10 cellular contexts compared by ENCODE assay signal in the genomic region with DNA sequence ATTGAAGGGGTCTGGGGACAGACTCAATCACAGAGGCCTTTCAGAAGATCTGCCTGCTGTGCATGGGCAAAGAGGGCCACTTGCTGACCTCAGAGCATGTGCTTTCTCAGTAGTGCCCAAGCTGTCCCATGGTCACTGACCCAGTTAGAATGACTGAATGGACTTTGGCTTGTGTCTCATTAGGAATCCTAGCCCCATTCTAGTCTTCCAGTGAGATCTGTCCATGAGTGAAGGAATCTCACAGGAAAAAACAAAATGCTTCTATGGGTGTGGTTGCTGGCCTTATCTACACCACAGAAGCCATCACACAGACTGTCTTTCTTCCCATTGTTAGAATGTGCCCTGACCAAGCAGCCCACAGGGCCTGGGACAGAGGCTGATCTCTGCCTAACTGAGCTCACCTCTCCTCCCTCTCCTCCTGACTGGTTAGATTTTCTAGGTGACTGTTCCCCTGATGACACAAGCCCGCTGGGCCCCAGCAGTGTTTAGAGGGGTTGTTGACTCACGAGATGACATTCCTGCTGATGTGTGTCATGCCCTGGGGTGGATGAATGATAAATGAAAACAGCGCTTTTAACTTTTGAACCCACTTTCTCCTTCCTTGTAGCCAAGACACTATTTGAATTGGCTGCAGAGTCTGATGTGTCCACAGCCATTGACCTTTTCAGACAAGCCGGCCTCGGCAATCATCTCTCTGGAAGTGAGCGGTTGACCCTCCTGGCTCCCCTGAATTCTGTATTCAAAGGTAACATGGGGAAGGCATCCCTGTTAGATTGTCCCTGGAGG. TPM values are rescaled to one million over a fixed set of nuclear protein-coding genes. Genes with fewer than 3 reads are reported as not detected.
DNase-seq lines count a peak whose midpoint lies in the region; ATAC-seq and TF ChIP-seq lines count a peak whose summit lies in the region.
"Had no signal": no experiment of that assay in that cellular context is flagged by ENCODE, and none has a peak within 500 bp of the region (broad histone marks: within the 10 kb centered on the region; RNA-seq: fewer than 3 reads in every experiment).

No MANE protein-coding gene starts in this region.

- peaks cover 0 to 3% of the 10 kb centered on the region in 2 donors for H3K36me3 ChIP-seq in lung (ENCODE audit: control insufficient read depth in 2 of 2, insufficient read depth in 2 of 2, low read length in 2 of 2)
- H3K36me3 ChIP-seq: neutrophil had no signal

- in situ Hi-C loops in ACHN (cut with HindIII; ENCODE audit: low pct_ligation_motif_present, low pct_unique_long_range_greater_than_20kb, low sequenced_read_pairs) = no loop called here

- H3K27ac ChIP-seq in lung (ENCODE audit: low read depth in 1 of 2, low read length in 1 of 2) = peak overlapping the region in 1 of 2 donors; percentile 55
- H3K27ac ChIP-seq: neutrophil had no signal

- peak; percentile 55 for ATAC-seq in lung (ENCODE audit: insufficient read depth, low FRiP score)
- no peak for ATAC-seq in GM18511 (IDR thresholded peaks at IDR 0.05; ENCODE audit: unreplicated experiment)

- no peaks in the 10 kb centered on the region for H3K27me3 ChIP-seq in lung (ENCODE audit: control insufficient read depth, insufficient read depth)

- H3K4me1 ChIP-seq in lung (ENCODE audit: control insufficient read depth in 2 of 2, insufficient read depth in 2 of 2, low read length in 2 of 2) = peaks cover 0 to 7% of the 10 kb centered on the region in 2 donors

- H3K4me3 ChIP-seq in lung = no peak overlapping the region

- TF ChIP-seq CTCF in lung (IDR thresholded peaks at IDR 0.05; ENCODE audit: control extremely low read depth, extremely low read depth) = no peak

- WGBS in lung, 2 donors = 58 to 92% methylated on average over 6 of the region's 6 CpGs

- H3K9me3 ChIP-seq in lung (ENCODE audit: control insufficient read depth in 2 of 2, insufficient read depth in 1 of 2, low read length in 1 of 2) = peaks cover 0 to 3% of the 10 kb centered on the region in 2 donors
- H3K9me3 ChIP-seq: neutrophil had no signal

- DNase-seq in ACHN (peak; percentile 94), LHCN-M2 (ENCODE audit: low read depth) (peak; percentile 98), dedifferentiated amniotic fluid mesenchymal stem cell (ENCODE audit: extremely low spot score) (peak; percentile 84), lung (ENCODE audit: low spot score) (no peak), NCI-H2171 (lab: John Stamatoyannopoulos, UW) (no peak), middle frontal gyrus (ENCODE audit: extremely low spot score, low spot score) (no peak)
- no peak for DNase-seq in activated CD4-positive, CD25-positive, alpha-beta regulatory T cell treated with anti-CD3 and anti-CD28 coated beads, Interleukin-2, amount 50 U/mL, for 72 hours
- DNase-seq: NCI-H2171 treated with DMSO at 0.1 percent for 48 hours had no signal

RNA-seq across cellular contexts. Expression of a gene that starts 24.7 kb away (rescaled TPM):
- total RNA-seq in LHCN-M2 (2014; rRNA removed) (2,144 and 3,512 TPM in 2 replicates), lung (100 to 1,000 TPM in 1 of 2 donors, 10 to 100 TPM in 1; 96.4 to 146 TPM)
- 1,513 TPM for polyA plus RNA-seq in LHCN-M2 (2012)
- polyA plus RNA-seq in lung = 100 to 1,000 TPM; 100 to 122 TPM

Comparison
In these comparisons a context has a peak if more than half of its experiments do, and no peak if none do; other contexts are left out.
1. DNase-seq: peak in ACHN (single experiment), LHCN-M2 (single experiment) and dedifferentiated amniotic fluid mesenchymal stem cell (single experiment); none in lung (single experiment), activated CD4-positive, CD25-positive, alpha-beta regulatory T cell treated with anti-CD3 and anti-CD28 coated beads, Interleukin-2, amount 50 U/mL, for 72 hours (single experiment), NCI-H2171 (single experiment) and middle frontal gyrus (single experiment).
2. RNA of a gene that starts 24.7 kb away (total RNA-seq): 2,144 to 3,512 TPM in LHCN-M2; 96.4 to 146 TPM in lung; every median in the first group is over 10 times any median in the second.